In the genomic region with DNA sequence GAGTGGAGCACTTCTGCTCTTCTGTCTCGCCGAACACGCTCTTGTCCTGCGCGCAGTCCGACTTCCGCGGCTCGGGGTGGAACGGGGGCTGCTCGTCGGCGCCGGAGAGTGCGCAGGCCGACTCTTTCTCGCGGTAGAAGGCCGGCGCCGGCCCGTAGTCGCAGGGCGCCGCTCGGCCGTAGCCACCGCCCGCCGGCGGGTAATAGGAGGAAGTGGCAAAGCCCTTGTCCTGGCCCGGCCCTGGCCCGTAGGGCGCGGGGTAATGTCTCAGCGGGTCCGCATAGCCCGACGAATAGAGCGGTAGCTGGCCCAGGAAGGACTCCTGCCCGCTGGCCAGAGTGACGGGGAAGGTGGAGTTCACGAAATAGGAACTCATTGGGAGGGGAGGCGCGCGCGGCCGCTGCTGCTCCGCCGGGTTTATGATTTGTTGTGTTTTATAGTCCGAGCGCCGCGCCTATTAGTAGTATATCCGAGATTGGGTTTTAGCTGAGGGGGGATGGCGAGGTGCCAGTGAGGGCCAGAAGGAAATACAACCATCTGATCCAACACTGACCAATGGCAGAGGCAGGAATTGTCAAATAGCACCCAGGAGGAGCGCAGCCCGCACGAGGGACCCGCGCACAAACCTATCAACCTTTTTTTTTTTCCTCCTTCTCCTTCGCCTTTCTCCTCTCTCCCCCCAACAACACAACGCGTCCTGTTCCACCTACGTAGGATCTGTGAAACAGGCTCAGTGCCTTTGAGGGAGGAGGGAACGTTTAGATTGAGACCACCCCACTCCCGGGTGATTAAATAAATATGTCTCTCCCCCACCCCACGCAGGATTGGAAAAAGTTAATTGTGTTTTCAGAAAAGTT, we compare ENCODE assay signal across 7 cellular contexts. TPM values are rescaled to one million over a fixed set of nuclear protein-coding genes. Genes with fewer than 3 reads are reported as not detected.
DNase-seq lines count a peak whose midpoint lies in the region; ATAC-seq, FAIRE-seq and TF ChIP-seq lines count a peak whose summit lies in the region.

No MANE protein-coding gene starts in this region.

- TF ChIP-seq CTCF in GM12865 (IDR thresholded peaks at IDR 0.05; ENCODE audit: insufficient read depth, low read depth, low read length, missing control alignments) (no peak), ascending aorta (IDR thresholded peaks at IDR 0.05) (no peak), HepG2 (CRISPR knock-in tag; IDR thresholded peaks at IDR 0.05) (no peak)

- peaks cover 0 to 8% of the 10 kb centered on the region in 2 donors for H3K36me3 ChIP-seq in ascending aorta
- H3K36me3 ChIP-seq in HepG2 (replicated peaks in 1 of 2; ENCODE audit: control insufficient read depth in 1 of 2, insufficient read depth in 2 of 2, low read length in 2 of 2), result no peaks in the 10 kb centered on the region
- H3K36me3 ChIP-seq in subcutaneous abdominal adipose tissue (ENCODE audit: control insufficient read depth in 5 of 5, insufficient read depth in 5 of 5, low read length in 5 of 5), result peaks cover 0 to 15% (median 7%) of the 10 kb centered on the region in 5 donors

- TF ChIP-seq RAD21 in HepG2 (CRISPR knock-in tag; IDR thresholded peaks at IDR 0.05), result no peak

- no TSS peak for BruUV-seq in HepG2 (replicated peaks; lab: Mats Ljungman, UMichigan)

- TF ChIP-seq EP300 in HepG2 (IDR thresholded peaks at IDR 0.05; ENCODE audit: low read depth in 2 of 2, low read length in 2 of 2) (no peak), HepG2 (CRISPR knock-in tag; IDR thresholded peaks at IDR 0.05; ENCODE audit: borderline replicate concordance) (no peak)

- no peak for FAIRE-seq in HepG2 (lab: Jason Lieb, UNC)

- CTCF ChIA-PET in HepG2 (lab: Yijun Ruan, JAX; ENCODE audit: low intra/inter-chr PET ratio, low total read pairs), result no interaction called here

- H3K9ac ChIP-seq in HepG2 (ENCODE audit: insufficient read depth, low read depth, low read length) (no peak overlapping the region), subcutaneous abdominal adipose tissue (ENCODE audit: low read length in 5 of 5) (peak overlapping the region in 4 of 5 donors; percentile 65 to 83 (median 76))

- POLR2A ChIA-PET in HepG2 (lab: Yijun Ruan, JAX), result no interaction called here

- no peaks in the 10 kb centered on the region for H3K27me3 ChIP-seq in ascending aorta
- peaks cover 52 to 96% of the 10 kb centered on the region in 2 experiments for H3K27me3 ChIP-seq in HepG2 (ENCODE audit: control insufficient read depth in 1 of 2, insufficient read depth in 2 of 2, low read length in 2 of 2)
- H3K27me3 ChIP-seq in subcutaneous abdominal adipose tissue (ENCODE audit: control insufficient read depth in 5 of 5, insufficient read depth in 4 of 5, low read length in 5 of 5), result no peaks in the 10 kb centered on the region

- H3K4me1 ChIP-seq in ascending aorta (peaks cover 9 to 23% of the 10 kb centered on the region in 2 donors), HepG2 (ENCODE audit: insufficient read depth, low read length) (peaks cover 17% of the 10 kb centered on the region; the same call in 1 of the 2 replicates), subcutaneous abdominal adipose tissue (ENCODE audit: control insufficient read depth in 5 of 5, insufficient read depth in 5 of 5, low read length in 5 of 5) (peaks cover 6 to 71% (median 68%) of the 10 kb centered on the region in 5 donors)

- no peaks in the 10 kb centered on the region for H3K9me3 ChIP-seq in ascending aorta
- no peaks in the 10 kb centered on the region for H3K9me3 ChIP-seq in HepG2 (ENCODE audit: low read length)
- H3K9me3 ChIP-seq in subcutaneous abdominal adipose tissue (ENCODE audit: control insufficient read depth in 5 of 5, low read length in 5 of 5), result no peaks in the 10 kb centered on the region

- H3K27ac ChIP-seq in ascending aorta, result peak overlapping the region; percentile 45 to 72
- H3K27ac ChIP-seq in HepG2 (ENCODE audit: extremely low read length, insufficient read depth, low read length), result no peak overlapping the region
- H3K27ac ChIP-seq in subcutaneous abdominal adipose tissue (ENCODE audit: low read depth, low read length), result peak overlapping the region; percentile 79

- H2AFZ ChIP-seq in HepG2 (ENCODE audit: low read length), result no peak overlapping the region

- peaks cover under 1% of the 10 kb centered on the region; the same call in 1 of the 2 replicates for H4K20me1 ChIP-seq in HepG2 (ENCODE audit: insufficient read depth, low read length)

- no peak for TF ChIP-seq POLR2A in HepG2 (IDR thresholded peaks at IDR 0.05; ENCODE audit: insufficient read depth in 1 of 2, low read depth in 2 of 2, low read length in 2 of 2)

- H3K4me2 ChIP-seq in HepG2 (ENCODE audit: low read depth, low read length), result peak overlapping the region; percentile 29; the same call in 1 of the 2 replicates

- intact Hi-C loops in ascending aorta (cut with DNase I), result no loop called here
- intact Hi-C loops in HepG2 (cut with micrococcal nuclease; ENCODE audit: unreplicated experiment), result no loop called here

- 10% methylated on average over 44 of the region's 68 CpGs for WGBS in HepG2 (ENCODE audit: low lambda C conversion rate)

- ATAC-seq in HepG2 (0 out of 3 replicates have a peak, but pooled peaks have one; percentile 5), HG03039 (IDR thresholded peaks at IDR 0.05; ENCODE audit: unreplicated experiment) (no peak)

- H3K4me3 ChIP-seq in GM12865 (ENCODE audit: low read depth, low read length), result no peak overlapping the region
- H3K4me3 ChIP-seq in ascending aorta, result peak overlapping the region; percentile 59 to 81
- H3K4me3 ChIP-seq in HepG2 (replicated peaks in 1 of 3; ENCODE audit: insufficient read depth in 1 of 3, low read depth in 2 of 3, low read length in 3 of 3), result no peak overlapping the region; a peak in 1 of 6 replicates
- H3K4me3 ChIP-seq in subcutaneous abdominal adipose tissue (ENCODE audit: low read depth in 1 of 5, low read length in 5 of 5), result peak overlapping the region; percentile 73 to 82 (median 78)

- in situ Hi-C loops in HepG2 (cut with HindIII; ENCODE audit: extremely low pct_ligation_motif_present, low pct_unique_long_range_greater_than_20kb), result loop anchor here (5.0 kb wide), 1 partner anchor 446 kb away; no protein-coding TSS in a partner anchor

- DNase-seq in GM12865 (ENCODE audit: low read depth) (peak; percentile 34), NCI-H146 (lab: John Stamatoyannopoulos, UW) (peak; percentile 64), ascending aorta (ENCODE audit: low spot score in 2 of 2) (peak in 1 of 2 donors; percentile 82), HepG2 (ENCODE audit: low spot score) (no peak), NCI-H2171 treated with DMSO at 0.1 percent for 48 hours (lab: John Stamatoyannopoulos, UW) (no peak)

- no peaks in the 10 kb centered on the region for H3K79me2 ChIP-seq in HepG2 (ENCODE audit: insufficient read depth, low read length)

RNA-seq across cellular contexts. Expression of gene HOXB5, which starts 4.4 kb away (rescaled TPM):
- 0.53 TPM for total RNA-seq in ascending aorta
- total RNA-seq in HepG2 (2016; rRNA removed; fragmentation: Illumina TruSeq; extraction: Trizol), result not detected in 2 replicates
- not detected in 2 replicates for total RNA-seq in HepG2 (2016; cell fraction: cytosol; rRNA removed; fragmentation: Illumina TruSeq; extraction: Trizol; ENCODE audit: low read depth)
- not detected in 2 replicates for total RNA-seq in HepG2 (2016; cell fraction: insoluble cytoplasmic fraction; rRNA removed; fragmentation: Illumina TruSeq; extraction: Trizol)
- not detected in 2 replicates for total RNA-seq in HepG2 (2016; cell fraction: membrane; rRNA removed; fragmentation: Illumina TruSeq; extraction: Trizol)
- not detected in 2 replicates for total RNA-seq in HepG2 (2016; cell fraction: nucleus; rRNA removed; fragmentation: Illumina TruSeq; extraction: Trizol)
- polyA plus RNA-seq in HepG2 (2011; rRNA removed), result not detected in 2 replicates
- polyA plus RNA-seq in HepG2 (2011; cell fraction: cytosol; rRNA removed), result not detected in 2 replicates
- not detected in 2 replicates for polyA plus RNA-seq in HepG2 (2011; cell fraction: nucleus; rRNA removed)
- not detected in 2 replicates for polyA plus RNA-seq in HepG2 (2012)
- polyA plus RNA-seq in HepG2 (2016; cell fraction: cytosol; fragmentation: Illumina TruSeq; extraction: Trizol; ENCODE audit: low read depth), result not detected in 2 replicates
- polyA plus RNA-seq in HepG2 (2016; cell fraction: insoluble cytoplasmic fraction; fragmentation: Illumina TruSeq; extraction: Trizol; ENCODE audit: low read depth), result not detected in 2 replicates
- polyA plus RNA-seq in HepG2 (2016; cell fraction: membrane; fragmentation: Illumina TruSeq; extraction: Trizol; ENCODE audit: low read depth), result not detected in 2 replicates
- not detected in 2 replicates for polyA plus RNA-seq in HepG2 (2016; cell fraction: nucleus; fragmentation: Illumina TruSeq; extraction: Trizol; ENCODE audit: insufficient read depth, low read depth)
- polyA minus RNA-seq in HepG2 (2011; rRNA and poly(A)+ RNA removed; ENCODE audit: low replicate concordance), result 0.49 TPM in 1 of 2 replicates, not detected in the other
- not detected in 2 replicates for polyA minus RNA-seq in HepG2 (2011; cell fraction: cytosol; rRNA and poly(A)+ RNA removed)
- not detected in 2 replicates for polyA minus RNA-seq in HepG2 (2011; cell fraction: nucleus; rRNA and poly(A)+ RNA removed)

RNA-seq across cellular contexts. Expression of gene HOXB6, which starts 6.8 kb away (rescaled TPM):
- total RNA-seq in ascending aorta (5.1 TPM), HepG2 (2016; rRNA removed; fragmentation: Illumina TruSeq; extraction: Trizol) (not detected in 2 replicates)
- total RNA-seq in HepG2 (2016; cell fraction: cytosol; rRNA removed; fragmentation: Illumina TruSeq; extraction: Trizol; ENCODE audit: low read depth), result not detected in 2 replicates
- not detected in 2 replicates for total RNA-seq in HepG2 (2016; cell fraction: insoluble cytoplasmic fraction; rRNA removed; fragmentation: Illumina TruSeq; extraction: Trizol)
- not detected in 2 replicates for total RNA-seq in HepG2 (2016; cell fraction: membrane; rRNA removed; fragmentation: Illumina TruSeq; extraction: Trizol)
- not detected in 2 replicates for total RNA-seq in HepG2 (2016; cell fraction: nucleus; rRNA removed; fragmentation: Illumina TruSeq; extraction: Trizol)
- not detected in 2 replicates for polyA plus RNA-seq in HepG2 (2011; rRNA removed)
- polyA plus RNA-seq in HepG2 (2011; cell fraction: cytosol; rRNA removed), result not detected in 2 replicates
- not detected in 2 replicates for polyA plus RNA-seq in HepG2 (2011; cell fraction: nucleus; rRNA removed)
- not detected in 2 replicates for polyA plus RNA-seq in HepG2 (2012)
- polyA plus RNA-seq in HepG2 (2016; cell fraction: cytosol; fragmentation: Illumina TruSeq; extraction: Trizol; ENCODE audit: low read depth), result not detected in 2 replicates
- not detected in 2 replicates for polyA plus RNA-seq in HepG2 (2016; cell fraction: insoluble cytoplasmic fraction; fragmentation: Illumina TruSeq; extraction: Trizol; ENCODE audit: low read depth)
- polyA plus RNA-seq in HepG2 (2016; cell fraction: membrane; fragmentation: Illumina TruSeq; extraction: Trizol; ENCODE audit: low read depth), result not detected in 2 replicates
- not detected in 2 replicates for polyA plus RNA-seq in HepG2 (2016; cell fraction: nucleus; fragmentation: Illumina TruSeq; extraction: Trizol; ENCODE audit: insufficient read depth, low read depth)
- 3.5 TPM in 1 of 2 replicates, not detected in the other for polyA minus RNA-seq in HepG2 (2011; rRNA and poly(A)+ RNA removed; ENCODE audit: low replicate concordance)
- polyA minus RNA-seq in HepG2 (2011; cell fraction: cytosol; rRNA and poly(A)+ RNA removed), result not detected in 2 replicates
- not detected in 2 replicates for polyA minus RNA-seq in HepG2 (2011; cell fraction: nucleus; rRNA and poly(A)+ RNA removed)

RNA-seq across cellular contexts. Expression of gene HOXB3, which starts 8.0 kb away (rescaled TPM):
- 19.3 TPM for total RNA-seq in ascending aorta
- total RNA-seq in HepG2 (2016; rRNA removed; fragmentation: Illumina TruSeq; extraction: Trizol), result not detected in 2 replicates
- total RNA-seq in HepG2 (2016; cell fraction: cytosol; rRNA removed; fragmentation: Illumina TruSeq; extraction: Trizol; ENCODE audit: low read depth), result not detected in 2 replicates
- not detected in 2 replicates for total RNA-seq in HepG2 (2016; cell fraction: insoluble cytoplasmic fraction; rRNA removed; fragmentation: Illumina TruSeq; extraction: Trizol)
- total RNA-seq in HepG2 (2016; cell fraction: membrane; rRNA removed; fragmentation: Illumina TruSeq; extraction: Trizol), result not detected in 2 replicates
- total RNA-seq in HepG2 (2016; cell fraction: nucleus; rRNA removed; fragmentation: Illumina TruSeq; extraction: Trizol), result not detected in 2 replicates
- polyA plus RNA-seq in HepG2 (2011; rRNA removed), result not detected in 2 replicates
- polyA plus RNA-seq in HepG2 (2011; cell fraction: cytosol; rRNA removed), result not detected in 2 replicates
- polyA plus RNA-seq in HepG2 (2011; cell fraction: nucleus; rRNA removed), result 0.28 TPM in 1 of 2 replicates, not detected in the other
- polyA plus RNA-seq in HepG2 (2012), result not detected in 2 replicates
- not detected in 2 replicates for polyA plus RNA-seq in HepG2 (2016; cell fraction: cytosol; fragmentation: Illumina TruSeq; extraction: Trizol; ENCODE audit: low read depth)
- not detected in 2 replicates for polyA plus RNA-seq in HepG2 (2016; cell fraction: insoluble cytoplasmic fraction; fragmentation: Illumina TruSeq; extraction: Trizol; ENCODE audit: low read depth)
- not detected in 2 replicates for polyA plus RNA-seq in HepG2 (2016; cell fraction: membrane; fragmentation: Illumina TruSeq; extraction: Trizol; ENCODE audit: low read depth)
- not detected in 2 replicates for polyA plus RNA-seq in HepG2 (2016; cell fraction: nucleus; fragmentation: Illumina TruSeq; extraction: Trizol; ENCODE audit: insufficient read depth, low read depth)
- 2.3 TPM in 1 of 2 replicates, not detected in the other for polyA minus RNA-seq in HepG2 (2011; rRNA and poly(A)+ RNA removed; ENCODE audit: low replicate concordance)
- not detected in 2 replicates for polyA minus RNA-seq in HepG2 (2011; cell fraction: cytosol; rRNA and poly(A)+ RNA removed)
- polyA minus RNA-seq in HepG2 (2011; cell fraction: nucleus; rRNA and poly(A)+ RNA removed), result not detected in 2 replicates

RNA-seq across cellular contexts. Expression of gene HOXB7, which starts 12.8 kb away (rescaled TPM):
- 15.0 TPM for total RNA-seq in ascending aorta
- not detected in 2 replicates for total RNA-seq in HepG2 (2016; rRNA removed; fragmentation: Illumina TruSeq; extraction: Trizol)
- not detected in 2 replicates for total RNA-seq in HepG2 (2016; cell fraction: cytosol; rRNA removed; fragmentation: Illumina TruSeq; extraction: Trizol; ENCODE audit: low read depth)
- total RNA-seq in HepG2 (2016; cell fraction: insoluble cytoplasmic fraction; rRNA removed; fragmentation: Illumina TruSeq; extraction: Trizol), result not detected in 2 replicates
- total RNA-seq in HepG2 (2016; cell fraction: membrane; rRNA removed; fragmentation: Illumina TruSeq; extraction: Trizol), result not detected in 2 replicates
- total RNA-seq in HepG2 (2016; cell fraction: nucleus; rRNA removed; fragmentation: Illumina TruSeq; extraction: Trizol), result not detected in 2 replicates
- 0.04 and 0.08 TPM in 2 replicates for polyA plus RNA-seq in HepG2 (2011; rRNA removed)
- not detected in 2 replicates for polyA plus RNA-seq in HepG2 (2011; cell fraction: cytosol; rRNA removed)
- polyA plus RNA-seq in HepG2 (2011; cell fraction: nucleus; rRNA removed), result not detected in 2 replicates
- not detected in 2 replicates for polyA plus RNA-seq in HepG2 (2012)
- polyA plus RNA-seq in HepG2 (2016; cell fraction: cytosol; fragmentation: Illumina TruSeq; extraction: Trizol; ENCODE audit: low read depth), result not detected in 2 replicates
- polyA plus RNA-seq in HepG2 (2016; cell fraction: insoluble cytoplasmic fraction; fragmentation: Illumina TruSeq; extraction: Trizol; ENCODE audit: low read depth), result not detected in 2 replicates
- not detected in 2 replicates for polyA plus RNA-seq in HepG2 (2016; cell fraction: membrane; fragmentation: Illumina TruSeq; extraction: Trizol; ENCODE audit: low read depth)
- polyA plus RNA-seq in HepG2 (2016; cell fraction: nucleus; fragmentation: Illumina TruSeq; extraction: Trizol; ENCODE audit: insufficient read depth, low read depth), result not detected in 2 replicates
- 8.9 TPM in 1 of 2 replicates, not detected in the other for polyA minus RNA-seq in HepG2 (2011; rRNA and poly(A)+ RNA removed; ENCODE audit: low replicate concordance)
- polyA minus RNA-seq in HepG2 (2011; cell fraction: cytosol; rRNA and poly(A)+ RNA removed), result not detected in 2 replicates
- not detected in 2 replicates for polyA minus RNA-seq in HepG2 (2011; cell fraction: nucleus; rRNA and poly(A)+ RNA removed)

RNA-seq across cellular contexts. Expression of gene HOXB8, which starts 17.1 kb away (rescaled TPM):
- not detected for total RNA-seq in ascending aorta
- total RNA-seq in HepG2 (2016; rRNA removed; fragmentation: Illumina TruSeq; extraction: Trizol), result not detected in 2 replicates
- total RNA-seq in HepG2 (2016; cell fraction: cytosol; rRNA removed; fragmentation: Illumina TruSeq; extraction: Trizol; ENCODE audit: low read depth), result not detected in 2 replicates
- not detected in 2 replicates for total RNA-seq in HepG2 (2016; cell fraction: insoluble cytoplasmic fraction; rRNA removed; fragmentation: Illumina TruSeq; extraction: Trizol)
- total RNA-seq in HepG2 (2016; cell fraction: membrane; rRNA removed; fragmentation: Illumina TruSeq; extraction: Trizol), result not detected in 2 replicates
- total RNA-seq in HepG2 (2016; cell fraction: nucleus; rRNA removed; fragmentation: Illumina TruSeq; extraction: Trizol), result not detected in 2 replicates
- polyA plus RNA-seq in HepG2 (2011; rRNA removed), result not detected in 2 replicates
- polyA plus RNA-seq in HepG2 (2011; cell fraction: cytosol; rRNA removed), result not detected in 2 replicates
- not detected in 2 replicates for polyA plus RNA-seq in HepG2 (2011; cell fraction: nucleus; rRNA removed)
- not detected in 2 replicates for polyA plus RNA-seq in HepG2 (2012)
- not detected in 2 replicates for polyA plus RNA-seq in HepG2 (2016; cell fraction: cytosol; fragmentation: Illumina TruSeq; extraction: Trizol; ENCODE audit: low read depth)
- polyA plus RNA-seq in HepG2 (2016; cell fraction: insoluble cytoplasmic fraction; fragmentation: Illumina TruSeq; extraction: Trizol; ENCODE audit: low read depth), result not detected in 2 replicates
- polyA plus RNA-seq in HepG2 (2016; cell fraction: membrane; fragmentation: Illumina TruSeq; extraction: Trizol; ENCODE audit: low read depth), result not detected in 2 replicates
- polyA plus RNA-seq in HepG2 (2016; cell fraction: nucleus; fragmentation: Illumina TruSeq; extraction: Trizol; ENCODE audit: insufficient read depth, low read depth), result not detected in 2 replicates
- 0.19 TPM in 1 of 2 replicates, not detected in the other for polyA minus RNA-seq in HepG2 (2011; rRNA and poly(A)+ RNA removed; ENCODE audit: low replicate concordance)
- not detected in 2 replicates for polyA minus RNA-seq in HepG2 (2011; cell fraction: cytosol; rRNA and poly(A)+ RNA removed)
- polyA minus RNA-seq in HepG2 (2011; cell fraction: nucleus; rRNA and poly(A)+ RNA removed), result not detected in 2 replicates

Comparison
In these comparisons a context has a peak if more than half of its experiments do, and no peak if none do; other contexts are left out.
1. DNase-seq: peak in GM12865 (single experiment) and NCI-H146 (single experiment); none in HepG2 (single experiment) and NCI-H2171 treated with DMSO at 0.1 percent for 48 hours (single experiment).
2. H3K4me3 ChIP-seq: peak in ascending aorta (2 of 2) and subcutaneous abdominal adipose tissue (5 of 5); none in GM12865 (single experiment) and HepG2 (0 of 3).
3. RNA of gene HOXB3, which starts 8.0 kb away (total RNA-seq): 19.3 TPM in ascending aorta (single experiment); not detected in HepG2; every median in the first group is over 10 times any median in the second.